ENCODE assay signal across 2 cellular contexts in genomic region chr15:40930430-40931299, GRCh38.
A peak's percentile ranks its signal among the peaks of the same experiment; 100 is the strongest.
TF ChIP-seq lines count a peak whose summit lies in the region.

No MANE protein-coding gene starts in this region.

TF ChIP-seq in SK-N-SH treated with all-trans-retinoic acid at 6 μM for 48 hours, 23 proteins besides CTCF, POLR2A, EP300 and RAD21:
- TF ChIP-seq CSRNP3 (CRISPR knock-in tag; IDR thresholded peaks at IDR 0.05) (no peak), ZNF8 (CRISPR knock-in tag; IDR thresholded peaks at IDR 0.05) (no peak), PPARA (CRISPR knock-in tag; IDR thresholded peaks at IDR 0.05; ENCODE audit: borderline replicate concordance) (no peak), SNAI2 (CRISPR knock-in tag; IDR thresholded peaks at IDR 0.05) (no peak), TCF4 (CRISPR knock-in tag; IDR thresholded peaks at IDR 0.05; ENCODE audit: borderline replicate concordance) (no peak), ESRRG (CRISPR knock-in tag; IDR thresholded peaks at IDR 0.05) (no peak), ARNTL (CRISPR knock-in tag; IDR thresholded peaks at IDR 0.05; ENCODE audit: borderline replicate concordance, low read depth) (no peak)

TF ChIP-seq in HepG2, 621 proteins besides CTCF, POLR2A, EP300 and RAD21 (continues in another document):
- peak; percentile 98 for TF ChIP-seq ZNF652 (CRISPR knock-in tag; IDR thresholded peaks at IDR 0.05; ENCODE audit: borderline replicate concordance, low read depth)
- no peak for TF ChIP-seq MTA3 (CRISPR knock-in tag; IDR thresholded peaks at IDR 0.05)
- 0 out of 2 replicates have a peak, but pooled peaks have one; percentile 23 for TF ChIP-seq BCL6 (CRISPR knock-in tag; IDR thresholded peaks at IDR 0.05)
- peak; percentile 16 for TF ChIP-seq RBM39 (IDR thresholded peaks at IDR 0.05; ENCODE audit: low read depth, low read length, poor library complexity, severe bottlenecking)
- TF ChIP-seq ZNF687 (CRISPR knock-in tag; IDR thresholded peaks at IDR 0.05), result peak; percentile 59
- TF ChIP-seq ZNF788 (CRISPR knock-in tag; IDR thresholded peaks at IDR 0.05; ENCODE audit: borderline replicate concordance), result peak; percentile 65; the same call in 1 of the 2 replicates
- no peak for TF ChIP-seq CEBPB (IDR thresholded peaks at IDR 0.05; ENCODE audit: borderline replicate concordance, low read depth, low read length)
- TF ChIP-seq TERF1 (CRISPR knock-in tag; IDR thresholded peaks at IDR 0.05), result no peak
- TF ChIP-seq ZNF280B (CRISPR knock-in tag; IDR thresholded peaks at IDR 0.05; ENCODE audit: borderline replicate concordance), result 0 out of 2 replicates have a peak, but pooled peaks have one; percentile 24
- TF ChIP-seq ZNF292 (CRISPR knock-in tag; IDR thresholded peaks at IDR 0.05; ENCODE audit: borderline replicate concordance, low read depth), result peak; percentile 60; the same call in 1 of the 2 replicates
- 0 out of 2 replicates have a peak, but pooled peaks have one; percentile 31 for TF ChIP-seq ARNT2 (CRISPR knock-in tag; IDR thresholded peaks at IDR 0.05; ENCODE audit: low read depth)
- peak; percentile 39; the same call in 1 of the 2 replicates for TF ChIP-seq PHF21A (CRISPR knock-in tag; IDR thresholded peaks at IDR 0.05)
- peak; percentile 51 for TF ChIP-seq HNRNPLL (IDR thresholded peaks at IDR 0.05; ENCODE audit: low read depth, low read length, poor library complexity, severe bottlenecking)
- no peak for TF ChIP-seq CSRNP1 (CRISPR knock-in tag; IDR thresholded peaks at IDR 0.05)
- peak; percentile 40; the same call in 1 of the 2 replicates for TF ChIP-seq ZNF740 (CRISPR knock-in tag; IDR thresholded peaks at IDR 0.05)
- TF ChIP-seq DMAP1 (CRISPR knock-in tag; IDR thresholded peaks at IDR 0.05), result peak; percentile 29; the same call in 1 of the 2 replicates
- peak; percentile 49 for TF ChIP-seq XRCC5 (optimal IDR thresholded peaks at IDR 0.05; ENCODE audit: low read length)
- 0 out of 2 replicates have a peak, but pooled peaks have one; percentile 32 for TF ChIP-seq ZFX (CRISPR knock-in tag; IDR thresholded peaks at IDR 0.05; ENCODE audit: low read depth)
- TF ChIP-seq SRF (IDR thresholded peaks at IDR 0.05; ENCODE audit: low read depth, low read length), result 0 out of 2 replicates have a peak, but pooled peaks have one; percentile 1
- TF ChIP-seq ARID2 (CRISPR knock-in tag; IDR thresholded peaks at IDR 0.05; ENCODE audit: borderline replicate concordance), result 0 out of 2 replicates have a peak, but pooled peaks have one; percentile 35
- peak; percentile 19; the same call in 1 of the 2 replicates for TF ChIP-seq TBX2 (CRISPR knock-in tag; IDR thresholded peaks at IDR 0.05; ENCODE audit: borderline replicate concordance)
- no peak for TF ChIP-seq NBN (conservative IDR thresholded peaks at IDR 0.05)
- 0 out of 2 replicates have a peak, but pooled peaks have one; percentile 32 for TF ChIP-seq RFXAP (CRISPR knock-in tag; IDR thresholded peaks at IDR 0.05; ENCODE audit: borderline replicate concordance)
- peak; percentile 36 for TF ChIP-seq STAG1 (CRISPR knock-in tag; IDR thresholded peaks at IDR 0.05)
- TF ChIP-seq ZNF556 (CRISPR knock-in tag; IDR thresholded peaks at IDR 0.05; ENCODE audit: borderline replicate concordance), result 0 out of 2 replicates have a peak, but pooled peaks have one; percentile 38
- 0 out of 2 replicates have a peak, but pooled peaks have one; percentile 48 for TF ChIP-seq ZNF782 (CRISPR knock-in tag; IDR thresholded peaks at IDR 0.05; ENCODE audit: borderline replicate concordance)
- TF ChIP-seq KLF11 (CRISPR knock-in tag; IDR thresholded peaks at IDR 0.05), result no peak
- peak; percentile 46; the same call in 1 of the 2 replicates for TF ChIP-seq ARID4A (CRISPR knock-in tag; IDR thresholded peaks at IDR 0.05; ENCODE audit: borderline replicate concordance)
- peak; percentile 85; the same call in 1 of the 2 replicates for TF ChIP-seq ZBTB7B (CRISPR knock-in tag; IDR thresholded peaks at IDR 0.05)
- peak; percentile 63 for TF ChIP-seq MAX (IDR thresholded peaks at IDR 0.05)
- 0 out of 2 replicates have a peak, but pooled peaks have one; percentile 14 for TF ChIP-seq ARID5B (CRISPR knock-in tag; IDR thresholded peaks at IDR 0.05)
- peak; percentile 88 for TF ChIP-seq PATZ1 (CRISPR knock-in tag; IDR thresholded peaks at IDR 0.05)
- peak; percentile 30; the same call in 1 of the 2 replicates for TF ChIP-seq SALL1 (CRISPR knock-in tag; IDR thresholded peaks at IDR 0.05)
- TF ChIP-seq GABPB1 (CRISPR knock-in tag; IDR thresholded peaks at IDR 0.05), result peak; percentile 31; the same call in 1 of the 2 replicates
- no peak for TF ChIP-seq ZNF607 (CRISPR knock-in tag; IDR thresholded peaks at IDR 0.05; ENCODE audit: borderline replicate concordance)
